In genomic region chr2:97360202-97360601, GRCh38 we compare ENCODE assay signal across 12 cellular contexts.
"Had no signal": no experiment of that assay in that cellular context is flagged by ENCODE, and none has a peak within 500 bp of the region (broad histone marks: within the 10 kb centered on the region; RNA-seq: fewer than 3 reads in every experiment).

No MANE protein-coding gene starts in this region.

- H3K9me3 Mint-ChIP-seq: activated naive CD8-positive, alpha-beta T cell treated with anti-CD3 and anti-CD28 coated beads for 36 hours; activated T-helper 1 cell treated with anti-CD3 and anti-CD28 coated beads, Interleukin-12 subunit alpha, Interleukin-12 subunit beta, Interleukin-2, Interleukin-4 antibody, amounts not matched to agents 30 ng/mL and 10 ng/mL and 1 ng/mL, durations not matched to agents 14 hours and 24 hours and 36 hours; brain; central memory CD8-positive, alpha-beta T cell; stimulated activated naive CD8-positive, alpha-beta T cell treated with anti-CD3 and anti-CD28 coated beads, Interleukin-15, Interleukin-2, amounts not matched to agents 100 ng/mL and 50 ng/mL, for 24 hours had no signal

- H3K4me3 Mint-ChIP-seq: activated naive CD8-positive, alpha-beta T cell treated with anti-CD3 and anti-CD28 coated beads for 36 hours; activated T-helper 1 cell treated with anti-CD3 and anti-CD28 coated beads, Interleukin-12 subunit alpha, Interleukin-12 subunit beta, Interleukin-2, Interleukin-4 antibody, amounts not matched to agents 30 ng/mL and 10 ng/mL and 1 ng/mL, durations not matched to agents 14 hours and 24 hours and 36 hours; brain; central memory CD8-positive, alpha-beta T cell; stimulated activated naive CD8-positive, alpha-beta T cell treated with anti-CD3 and anti-CD28 coated beads, Interleukin-15, Interleukin-2, amounts not matched to agents 100 ng/mL and 50 ng/mL, for 24 hours had no signal

- H3K36me3 Mint-ChIP-seq: activated naive CD8-positive, alpha-beta T cell treated with anti-CD3 and anti-CD28 coated beads for 36 hours; brain had no signal

- H3K27me3 ChIP-seq: ovary had no signal

- H3K27ac Mint-ChIP-seq: activated naive CD8-positive, alpha-beta T cell treated with anti-CD3 and anti-CD28 coated beads for 36 hours; activated T-helper 1 cell treated with anti-CD3 and anti-CD28 coated beads, Interleukin-12 subunit alpha, Interleukin-12 subunit beta, Interleukin-2, Interleukin-4 antibody, amounts not matched to agents 30 ng/mL and 10 ng/mL and 1 ng/mL, durations not matched to agents 14 hours and 24 hours and 36 hours; brain; stimulated activated naive CD8-positive, alpha-beta T cell treated with anti-CD3 and anti-CD28 coated beads, Interleukin-15, Interleukin-2, amounts not matched to agents 100 ng/mL and 50 ng/mL, for 24 hours had no signal

- H3K4me3 ChIP-seq: ovary had no signal

- ATAC-seq: sciatic nerve had no signal

- H3K36me3 ChIP-seq: ovary had no signal

- H3K9me3 ChIP-seq: ovary had no signal

- H3K27ac ChIP-seq: ovary had no signal

- DNase-seq: activated CD4-positive, alpha-beta T cell treated with anti-CD3 and anti-CD28 coated beads for 48 hours; activated naive CD8-positive, alpha-beta T cell treated with anti-CD3 and anti-CD28 coated beads for 36 hours; amygdala; effector memory CD4-positive, alpha-beta T cell; kidney glomerular epithelial cell; ovary; T-helper 2 cell had no signal

- H3K4me1 Mint-ChIP-seq: activated naive CD8-positive, alpha-beta T cell treated with anti-CD3 and anti-CD28 coated beads for 36 hours; brain; central memory CD8-positive, alpha-beta T cell had no signal
